2 cellular contexts compared by ENCODE assay signal in the genomic region with DNA sequence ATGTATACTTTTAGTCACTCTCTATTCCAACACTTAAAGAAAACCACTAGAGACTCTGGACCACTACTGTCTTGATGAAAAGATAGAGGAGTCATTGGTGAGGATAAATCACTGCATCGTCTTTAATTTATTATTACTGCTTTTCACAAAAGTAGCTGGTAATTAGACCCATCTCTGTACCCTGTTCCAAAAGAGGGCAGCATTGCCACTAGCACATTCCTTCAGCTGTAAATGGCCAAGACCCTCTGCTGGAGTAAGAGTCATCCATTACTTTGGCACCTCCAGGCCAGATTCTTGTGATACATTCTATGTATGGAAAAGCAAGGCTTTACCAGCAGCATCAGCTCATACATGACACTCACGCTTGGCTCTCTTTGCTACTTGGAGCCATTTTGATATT.
TF ChIP-seq lines count a peak whose summit lies in the region.

No MANE protein-coding gene starts in this region.

TF ChIP-seq in GM23338, 12 proteins besides CTCF, POLR2A, EP300 and RAD21 (continued from another document):
- TF ChIP-seq, protein P1, sequence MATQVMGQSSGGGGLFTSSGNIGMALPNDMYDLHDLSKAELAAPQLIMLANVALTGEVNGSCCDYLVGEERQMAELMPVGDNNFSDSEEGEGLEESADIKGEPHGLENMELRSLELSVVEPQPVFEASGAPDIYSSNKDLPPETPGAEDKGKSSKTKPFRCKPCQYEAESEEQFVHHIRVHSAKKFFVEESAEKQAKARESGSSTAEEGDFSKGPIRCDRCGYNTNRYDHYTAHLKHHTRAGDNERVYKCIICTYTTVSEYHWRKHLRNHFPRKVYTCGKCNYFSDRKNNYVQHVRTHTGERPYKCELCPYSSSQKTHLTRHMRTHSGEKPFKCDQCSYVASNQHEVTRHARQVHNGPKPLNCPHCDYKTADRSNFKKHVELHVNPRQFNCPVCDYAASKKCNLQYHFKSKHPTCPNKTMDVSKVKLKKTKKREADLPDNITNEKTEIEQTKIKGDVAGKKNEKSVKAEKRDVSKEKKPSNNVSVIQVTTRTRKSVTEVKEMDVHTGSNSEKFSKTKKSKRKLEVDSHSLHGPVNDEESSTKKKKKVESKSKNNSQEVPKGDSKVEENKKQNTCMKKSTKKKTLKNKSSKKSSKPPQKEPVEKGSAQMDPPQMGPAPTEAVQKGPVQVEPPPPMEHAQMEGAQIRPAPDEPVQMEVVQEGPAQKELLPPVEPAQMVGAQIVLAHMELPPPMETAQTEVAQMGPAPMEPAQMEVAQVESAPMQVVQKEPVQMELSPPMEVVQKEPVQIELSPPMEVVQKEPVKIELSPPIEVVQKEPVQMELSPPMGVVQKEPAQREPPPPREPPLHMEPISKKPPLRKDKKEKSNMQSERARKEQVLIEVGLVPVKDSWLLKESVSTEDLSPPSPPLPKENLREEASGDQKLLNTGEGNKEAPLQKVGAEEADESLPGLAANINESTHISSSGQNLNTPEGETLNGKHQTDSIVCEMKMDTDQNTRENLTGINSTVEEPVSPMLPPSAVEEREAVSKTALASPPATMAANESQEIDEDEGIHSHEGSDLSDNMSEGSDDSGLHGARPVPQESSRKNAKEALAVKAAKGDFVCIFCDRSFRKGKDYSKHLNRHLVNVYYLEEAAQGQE (IDR thresholded peaks at IDR 0.05; ENCODE audit: unreplicated experiment): no peak
TF ChIP-seq in GM23338: peak in this region for 0.

TF ChIP-seq in WTC11, 78 proteins besides CTCF, POLR2A, EP300 and RAD21 (continued from another document):
- TF ChIP-seq, protein P2, sequence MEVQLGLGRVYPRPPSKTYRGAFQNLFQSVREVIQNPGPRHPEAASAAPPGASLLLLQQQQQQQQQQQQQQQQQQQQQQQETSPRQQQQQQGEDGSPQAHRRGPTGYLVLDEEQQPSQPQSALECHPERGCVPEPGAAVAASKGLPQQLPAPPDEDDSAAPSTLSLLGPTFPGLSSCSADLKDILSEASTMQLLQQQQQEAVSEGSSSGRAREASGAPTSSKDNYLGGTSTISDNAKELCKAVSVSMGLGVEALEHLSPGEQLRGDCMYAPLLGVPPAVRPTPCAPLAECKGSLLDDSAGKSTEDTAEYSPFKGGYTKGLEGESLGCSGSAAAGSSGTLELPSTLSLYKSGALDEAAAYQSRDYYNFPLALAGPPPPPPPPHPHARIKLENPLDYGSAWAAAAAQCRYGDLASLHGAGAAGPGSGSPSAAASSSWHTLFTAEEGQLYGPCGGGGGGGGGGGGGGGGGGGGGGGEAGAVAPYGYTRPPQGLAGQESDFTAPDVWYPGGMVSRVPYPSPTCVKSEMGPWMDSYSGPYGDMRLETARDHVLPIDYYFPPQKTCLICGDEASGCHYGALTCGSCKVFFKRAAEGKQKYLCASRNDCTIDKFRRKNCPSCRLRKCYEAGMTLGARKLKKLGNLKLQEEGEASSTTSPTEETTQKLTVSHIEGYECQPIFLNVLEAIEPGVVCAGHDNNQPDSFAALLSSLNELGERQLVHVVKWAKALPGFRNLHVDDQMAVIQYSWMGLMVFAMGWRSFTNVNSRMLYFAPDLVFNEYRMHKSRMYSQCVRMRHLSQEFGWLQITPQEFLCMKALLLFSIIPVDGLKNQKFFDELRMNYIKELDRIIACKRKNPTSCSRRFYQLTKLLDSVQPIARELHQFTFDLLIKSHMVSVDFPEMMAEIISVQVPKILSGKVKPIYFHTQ (CRISPR knock-in tag; IDR thresholded peaks at IDR 0.05): no peak
- TF ChIP-seq SOX15 (CRISPR knock-in tag; IDR thresholded peaks at IDR 0.05): no peak
- no peak for TF ChIP-seq NR2C2 (CRISPR knock-in tag; IDR thresholded peaks at IDR 0.05)
- TF ChIP-seq, protein P3, sequence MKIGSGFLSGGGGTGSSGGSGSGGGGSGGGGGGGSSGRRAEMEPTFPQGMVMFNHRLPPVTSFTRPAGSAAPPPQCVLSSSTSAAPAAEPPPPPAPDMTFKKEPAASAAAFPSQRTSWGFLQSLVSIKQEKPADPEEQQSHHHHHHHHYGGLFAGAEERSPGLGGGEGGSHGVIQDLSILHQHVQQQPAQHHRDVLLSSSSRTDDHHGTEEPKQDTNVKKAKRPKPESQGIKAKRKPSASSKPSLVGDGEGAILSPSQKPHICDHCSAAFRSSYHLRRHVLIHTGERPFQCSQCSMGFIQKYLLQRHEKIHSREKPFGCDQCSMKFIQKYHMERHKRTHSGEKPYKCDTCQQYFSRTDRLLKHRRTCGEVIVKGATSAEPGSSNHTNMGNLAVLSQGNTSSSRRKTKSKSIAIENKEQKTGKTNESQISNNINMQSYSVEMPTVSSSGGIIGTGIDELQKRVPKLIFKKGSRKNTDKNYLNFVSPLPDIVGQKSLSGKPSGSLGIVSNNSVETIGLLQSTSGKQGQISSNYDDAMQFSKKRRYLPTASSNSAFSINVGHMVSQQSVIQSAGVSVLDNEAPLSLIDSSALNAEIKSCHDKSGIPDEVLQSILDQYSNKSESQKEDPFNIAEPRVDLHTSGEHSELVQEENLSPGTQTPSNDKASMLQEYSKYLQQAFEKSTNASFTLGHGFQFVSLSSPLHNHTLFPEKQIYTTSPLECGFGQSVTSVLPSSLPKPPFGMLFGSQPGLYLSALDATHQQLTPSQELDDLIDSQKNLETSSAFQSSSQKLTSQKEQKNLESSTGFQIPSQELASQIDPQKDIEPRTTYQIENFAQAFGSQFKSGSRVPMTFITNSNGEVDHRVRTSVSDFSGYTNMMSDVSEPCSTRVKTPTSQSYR (CRISPR knock-in tag; IDR thresholded peaks at IDR 0.05): no peak
- TF ChIP-seq, protein P4, sequence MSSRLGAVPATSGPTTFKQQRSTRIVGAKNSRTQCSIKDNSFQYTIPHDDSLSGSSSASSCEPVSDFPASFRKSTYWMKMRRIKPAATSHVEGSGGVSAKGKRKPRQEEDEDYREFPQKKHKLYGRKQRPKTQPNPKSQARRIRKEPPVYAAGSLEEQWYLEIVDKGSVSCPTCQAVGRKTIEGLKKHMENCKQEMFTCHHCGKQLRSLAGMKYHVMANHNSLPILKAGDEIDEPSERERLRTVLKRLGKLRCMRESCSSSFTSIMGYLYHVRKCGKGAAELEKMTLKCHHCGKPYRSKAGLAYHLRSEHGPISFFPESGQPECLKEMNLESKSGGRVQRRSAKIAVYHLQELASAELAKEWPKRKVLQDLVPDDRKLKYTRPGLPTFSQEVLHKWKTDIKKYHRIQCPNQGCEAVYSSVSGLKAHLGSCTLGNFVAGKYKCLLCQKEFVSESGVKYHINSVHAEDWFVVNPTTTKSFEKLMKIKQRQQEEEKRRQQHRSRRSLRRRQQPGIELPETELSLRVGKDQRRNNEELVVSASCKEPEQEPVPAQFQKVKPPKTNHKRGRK (CRISPR knock-in tag; IDR thresholded peaks at IDR 0.05; ENCODE audit: borderline replicate concordance): no peak
- no peak for TF ChIP-seq JAZF1 (CRISPR knock-in tag; IDR thresholded peaks at IDR 0.05)
- TF ChIP-seq, protein P5, sequence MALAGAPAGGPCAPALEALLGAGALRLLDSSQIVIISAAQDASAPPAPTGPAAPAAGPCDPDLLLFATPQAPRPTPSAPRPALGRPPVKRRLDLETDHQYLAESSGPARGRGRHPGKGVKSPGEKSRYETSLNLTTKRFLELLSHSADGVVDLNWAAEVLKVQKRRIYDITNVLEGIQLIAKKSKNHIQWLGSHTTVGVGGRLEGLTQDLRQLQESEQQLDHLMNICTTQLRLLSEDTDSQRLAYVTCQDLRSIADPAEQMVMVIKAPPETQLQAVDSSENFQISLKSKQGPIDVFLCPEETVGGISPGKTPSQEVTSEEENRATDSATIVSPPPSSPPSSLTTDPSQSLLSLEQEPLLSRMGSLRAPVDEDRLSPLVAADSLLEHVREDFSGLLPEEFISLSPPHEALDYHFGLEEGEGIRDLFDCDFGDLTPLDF (CRISPR knock-in tag; IDR thresholded peaks at IDR 0.05): no peak
- TF ChIP-seq ZNF232 (CRISPR knock-in tag; IDR thresholded peaks at IDR 0.05): no peak
